Comparison of ENCODE assay signal across 10 cellular contexts in genomic region chr12:124654666-124655316, GRCh38.
DNase-seq lines count a peak whose midpoint lies in the region; ATAC-seq and TF ChIP-seq lines count a peak whose summit lies in the region.
"Had no signal": no experiment of that assay in that cellular context is flagged by ENCODE, and none has a peak within 500 bp of the region (broad histone marks: within the 10 kb centered on the region; RNA-seq: fewer than 3 reads in every experiment).

No MANE protein-coding gene starts in this region.

- H3K27me3 Mint-ChIP-seq in WTC11 (ENCODE audit: low read depth) (no peaks in the 10 kb centered on the region), Caco-2 (ENCODE audit: insufficient read depth, unreplicated experiment) (no peaks in the 10 kb centered on the region)

- H3K4me3 ChIP-seq in right cardiac atrium (ENCODE audit: low read length) = no peak overlapping the region
- no peak overlapping the region for H3K4me3 ChIP-seq in Caco-2 (ENCODE audit: low read depth, low read length)

- DNase-seq in EH (ENCODE audit: low read depth) (peak; percentile 64), WTC11 (ENCODE audit: low spot score) (no peak), right cardiac atrium (peak; percentile 86 to 94 (median 93)), sciatic nerve (ENCODE audit: low spot score) (peak; percentile 89), Caco-2 (no peak)
- DNase-seq in activated effector memory CD4-positive, alpha-beta T cell treated with anti-CD3 and anti-CD28 coated beads, Interleukin-2, amount 50 U/mL, for 16 hours = no peak
- DNase-seq: activated CD4-positive, alpha-beta T cell treated with anti-CD3 and anti-CD28 coated beads, Interleukin-2, amount 50 U/mL, for 48 hours had no signal

- H3K36me3 Mint-ChIP-seq in WTC11 (peaks cover 8% of the 10 kb centered on the region), Caco-2 (ENCODE audit: insufficient read depth, unreplicated experiment) (no peaks in the 10 kb centered on the region)

- peaks cover 5% of the 10 kb centered on the region for H3K4me1 ChIP-seq in right cardiac atrium (ENCODE audit: control insufficient read depth, insufficient read depth, low read length)
- H3K4me1 ChIP-seq in Caco-2 = no peaks in the 10 kb centered on the region

- H3K36me3 ChIP-seq in Caco-2 (ENCODE audit: control insufficient read depth, insufficient read depth, low read length) = no peaks in the 10 kb centered on the region

- no peak for ATAC-seq in WTC11
- ATAC-seq in right cardiac atrium = peak; percentile 47 to 73
- ATAC-seq in sciatic nerve = peak; percentile 37
- ATAC-seq in GM21529 (IDR thresholded peaks at IDR 0.05; ENCODE audit: unreplicated experiment) = no peak
- no peak for ATAC-seq in HG02870 (IDR thresholded peaks at IDR 0.05; ENCODE audit: unreplicated experiment)

- CTCF ChIA-PET in WTC11 (lab: Charles Lee) = interaction anchor here (0.7 to 2.2 kb wide), 16 partner anchors 9 to 255 kb away, joined by 3 to 15 read pairs (median 4); no protein-coding TSS in a partner anchor
- CTCF ChIA-PET in Caco-2 (lab: Charles Lee) = no interaction called here

- peak overlapping the region; percentile 48 for H3K27ac ChIP-seq in right cardiac atrium (ENCODE audit: low read length)
- H3K27ac ChIP-seq: epithelial cell of prostate had no signal

- no peaks in the 10 kb centered on the region for H3K27me3 ChIP-seq in right cardiac atrium (ENCODE audit: control insufficient read depth, insufficient read depth)
- H3K27me3 ChIP-seq in Caco-2 (replicated peaks; ENCODE audit: control insufficient read depth, insufficient read depth, low read length) = no peaks in the 10 kb centered on the region

- POLR2A ChIA-PET in WTC11 (lab: Charles Lee) = interaction anchor here (0.6 to 0.7 kb wide), 2 partner anchors 19 to 1289 kb away, joined by 3 read pairs; no protein-coding TSS in a partner anchor
- POLR2A ChIA-PET in Caco-2 (lab: Charles Lee) = no interaction called here

- intact Hi-C loops in right cardiac atrium (cut with DNase I) (no loop called here), sciatic nerve (cut with DNase I) (loop anchor here (10.0 kb wide), 1 partner anchor 80 kb away; no protein-coding TSS in a partner anchor), Caco-2 (cut with micrococcal nuclease; ENCODE audit: unreplicated experiment) (no loop called here)

- H3K4me1 Mint-ChIP-seq in WTC11 (peaks cover 27% of the 10 kb centered on the region), Caco-2 (ENCODE audit: low read depth, unreplicated experiment) (no peaks in the 10 kb centered on the region)

- H3K9me3 ChIP-seq in right cardiac atrium (ENCODE audit: control insufficient read depth, low read length) (no peaks in the 10 kb centered on the region), Caco-2 (peaks cover 5% of the 10 kb centered on the region; the same call in 1 of the 2 replicates)

- BruUV-seq in Caco-2 (replicated peaks; lab: Mats Ljungman, UMichigan) = no TSS peak

- TF ChIP-seq CTCF in WTC11 (IDR thresholded peaks at IDR 0.05) (no peak), Caco-2 (IDR thresholded peaks at IDR 0.05; ENCODE audit: insufficient read depth in 1 of 2, low read depth in 1 of 2, low read length in 1 of 2, severe bottlenecking in 1 of 2, unreplicated experiment in 1 of 2) (no peak)

- 30% methylated on average over 21 of the region's 21 CpGs for WGBS in right cardiac atrium

- H3K4me3 Mint-ChIP-seq in WTC11 = no peak overlapping the region
- no peak overlapping the region for H3K4me3 Mint-ChIP-seq in Caco-2 (ENCODE audit: unreplicated experiment)

- H3K9me3 Mint-ChIP-seq in WTC11 = peaks cover 16% of the 10 kb centered on the region
- H3K9me3 Mint-ChIP-seq in Caco-2 (ENCODE audit: unreplicated experiment) = no peaks in the 10 kb centered on the region

- no peak overlapping the region; the same call in 1 of the 2 replicates for H3K27ac Mint-ChIP-seq in WTC11
- H3K27ac Mint-ChIP-seq in Caco-2 (ENCODE audit: unreplicated experiment) = no peak overlapping the region

TF ChIP-seq in WTC11, 78 proteins besides CTCF, POLR2A, EP300 and RAD21:
- no peak for TF ChIP-seq ZNF317 (CRISPR knock-in tag; IDR thresholded peaks at IDR 0.05; ENCODE audit: borderline replicate concordance, low read depth)
- TF ChIP-seq, protein P1, sequence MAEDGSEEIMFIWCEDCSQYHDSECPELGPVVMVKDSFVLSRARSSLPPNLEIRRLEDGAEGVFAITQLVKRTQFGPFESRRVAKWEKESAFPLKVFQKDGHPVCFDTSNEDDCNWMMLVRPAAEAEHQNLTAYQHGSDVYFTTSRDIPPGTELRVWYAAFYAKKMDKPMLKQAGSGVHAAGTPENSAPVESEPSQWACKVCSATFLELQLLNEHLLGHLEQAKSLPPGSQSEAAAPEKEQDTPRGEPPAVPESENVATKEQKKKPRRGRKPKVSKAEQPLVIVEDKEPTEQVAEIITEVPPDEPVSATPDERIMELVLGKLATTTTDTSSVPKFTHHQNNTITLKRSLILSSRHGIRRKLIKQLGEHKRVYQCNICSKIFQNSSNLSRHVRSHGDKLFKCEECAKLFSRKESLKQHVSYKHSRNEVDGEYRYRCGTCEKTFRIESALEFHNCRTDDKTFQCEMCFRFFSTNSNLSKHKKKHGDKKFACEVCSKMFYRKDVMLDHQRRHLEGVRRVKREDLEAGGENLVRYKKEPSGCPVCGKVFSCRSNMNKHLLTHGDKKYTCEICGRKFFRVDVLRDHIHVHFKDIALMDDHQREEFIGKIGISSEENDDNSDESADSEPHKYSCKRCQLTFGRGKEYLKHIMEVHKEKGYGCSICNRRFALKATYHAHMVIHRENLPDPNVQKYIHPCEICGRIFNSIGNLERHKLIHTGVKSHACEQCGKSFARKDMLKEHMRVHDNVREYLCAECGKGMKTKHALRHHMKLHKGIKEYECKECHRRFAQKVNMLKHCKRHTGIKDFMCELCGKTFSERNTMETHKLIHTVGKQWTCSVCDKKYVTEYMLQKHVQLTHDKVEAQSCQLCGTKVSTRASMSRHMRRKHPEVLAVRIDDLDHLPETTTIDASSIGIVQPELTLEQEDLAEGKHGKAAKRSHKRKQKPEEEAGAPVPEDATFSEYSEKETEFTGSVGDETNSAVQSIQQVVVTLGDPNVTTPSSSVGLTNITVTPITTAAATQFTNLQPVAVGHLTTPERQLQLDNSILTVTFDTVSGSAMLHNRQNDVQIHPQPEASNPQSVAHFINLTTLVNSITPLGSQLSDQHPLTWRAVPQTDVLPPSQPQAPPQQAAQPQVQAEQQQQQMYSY (CRISPR knock-in tag; IDR thresholded peaks at IDR 0.05) = peak; percentile 40; the same call in 1 of the 2 replicates

Comparison
In these comparisons a context has a peak if more than half of its experiments do, and no peak if none do; other contexts are left out.
1. DNase-seq: peak in EH (single experiment), right cardiac atrium (3 of 3) and sciatic nerve (single experiment); none in WTC11 (single experiment), activated effector memory CD4-positive, alpha-beta T cell treated with anti-CD3 and anti-CD28 coated beads, Interleukin-2, amount 50 U/mL, for 16 hours (single experiment) and Caco-2 (0 of 2).
2. ATAC-seq: peak in right cardiac atrium (2 of 2) and sciatic nerve (single experiment); none in WTC11 (single experiment), GM21529 (single experiment) and HG02870 (single experiment).